ENCODE assay signal across 12 cellular contexts in genomic region chr15:56208641-56209155, GRCh38. TPM values are rescaled to one million over a fixed set of nuclear protein-coding genes. Genes with fewer than 3 reads are reported as not detected.
DNase-seq lines count a peak whose midpoint lies in the region; ATAC-seq and TF ChIP-seq lines count a peak whose summit lies in the region.
"Had no signal": no experiment of that assay in that cellular context is flagged by ENCODE, and none has a peak within 500 bp of the region (broad histone marks: within the 10 kb centered on the region; RNA-seq: fewer than 3 reads in every experiment).

No MANE protein-coding gene starts in this region.

- peaks cover 85% of the 10 kb centered on the region for H3K4me1 Mint-ChIP-seq in activated naive CD4-positive, alpha-beta T cell treated with anti-CD3 and anti-CD28 coated beads, Interleukin-2, amount 50 U/mL, for 24 hours
- peaks cover 52% of the 10 kb centered on the region for H3K4me1 Mint-ChIP-seq in activated naive CD4-positive, alpha-beta T cell treated with anti-CD3 and anti-CD28 coated beads, Interleukin-2, amount 10 ng/mL, durations not matched to agents 7 days and 5 days
- H3K4me1 Mint-ChIP-seq in T-cell = peaks cover 76 to 79% (median 77%) of the 10 kb centered on the region in 3 donors

- ATAC-seq in T-cell (replicated peaks in 1 of 4) (no peak), GM21528 (IDR thresholded peaks at IDR 0.05; ENCODE audit: low FRiP score, unreplicated experiment) (no peak), GM19324 (IDR thresholded peaks at IDR 0.05; ENCODE audit: low FRiP score, unreplicated experiment) (no peak)

- H3K36me3 ChIP-seq in fibroblast of lung (ENCODE audit: control insufficient read depth, insufficient read depth, low read length) = no peaks in the 10 kb centered on the region
- no peaks in the 10 kb centered on the region for H3K36me3 ChIP-seq in tibial artery

- peaks cover 12% of the 10 kb centered on the region for H3K9me3 Mint-ChIP-seq in activated naive CD4-positive, alpha-beta T cell treated with anti-CD3 and anti-CD28 coated beads, Interleukin-2, amount 50 U/mL, for 24 hours
- peaks cover 19% of the 10 kb centered on the region for H3K9me3 Mint-ChIP-seq in activated naive CD4-positive, alpha-beta T cell treated with anti-CD3 and anti-CD28 coated beads, Interleukin-2, amount 10 ng/mL, durations not matched to agents 7 days and 5 days
- H3K9me3 Mint-ChIP-seq in T-cell = peaks cover 15 to 33% (median 20%) of the 10 kb centered on the region in 3 donors

- H3K27me3 ChIP-seq in fibroblast of lung (ENCODE audit: control insufficient read depth, insufficient read depth, low read length) = no peaks in the 10 kb centered on the region
- no peaks in the 10 kb centered on the region for H3K27me3 ChIP-seq in tibial artery

- intact Hi-C loops in tibial artery (cut with DNase I; ENCODE audit: low total_unique reads) = no loop called here

- CTCF ChIA-PET in activated naive CD4-positive, alpha-beta T cell treated with anti-CD3 and anti-CD28 coated beads, Interleukin-2, amount 10 ng/mL, durations not matched to agents 7 days and 5 days (lab: Charles Lee) = no interaction called here
- CTCF ChIA-PET in T-cell (lab: Charles Lee) = no interaction called here

- peaks cover 25% of the 10 kb centered on the region for H3K36me3 Mint-ChIP-seq in activated naive CD4-positive, alpha-beta T cell treated with anti-CD3 and anti-CD28 coated beads, Interleukin-2, amount 50 U/mL, for 24 hours
- H3K36me3 Mint-ChIP-seq in activated naive CD4-positive, alpha-beta T cell treated with anti-CD3 and anti-CD28 coated beads, Interleukin-2, amount 10 ng/mL, durations not matched to agents 7 days and 5 days = peaks cover 32% of the 10 kb centered on the region
- peaks cover 35% of the 10 kb centered on the region for H3K36me3 Mint-ChIP-seq in T-cell

- H4K20me1 ChIP-seq in fibroblast of lung (ENCODE audit: control insufficient read depth, extremely low read depth, insufficient read depth, low read length) = no peaks in the 10 kb centered on the region

- H3K9me3 ChIP-seq in fibroblast of lung (ENCODE audit: control insufficient read depth, insufficient read depth, low read depth, low read length) (no peaks in the 10 kb centered on the region), tibial artery (no peaks in the 10 kb centered on the region)

- no peak overlapping the region for H3K9ac ChIP-seq in fibroblast of lung (ENCODE audit: insufficient read depth, low read length)

- no peaks in the 10 kb centered on the region for H3K27me3 Mint-ChIP-seq in activated naive CD4-positive, alpha-beta T cell treated with anti-CD3 and anti-CD28 coated beads, Interleukin-2, amount 50 U/mL, for 24 hours
- H3K27me3 Mint-ChIP-seq in activated naive CD4-positive, alpha-beta T cell treated with anti-CD3 and anti-CD28 coated beads, Interleukin-2, amount 10 ng/mL, durations not matched to agents 7 days and 5 days = no peaks in the 10 kb centered on the region
- no peaks in the 10 kb centered on the region for H3K27me3 Mint-ChIP-seq in T-cell

- H3K4me2 ChIP-seq in fibroblast of lung (ENCODE audit: extremely low read depth, insufficient read depth, low read length) = no peak overlapping the region

- peak overlapping the region; percentile 76 for H3K4me3 Mint-ChIP-seq in activated naive CD4-positive, alpha-beta T cell treated with anti-CD3 and anti-CD28 coated beads, Interleukin-2, amount 50 U/mL, for 24 hours
- no peak overlapping the region for H3K4me3 Mint-ChIP-seq in activated naive CD4-positive, alpha-beta T cell treated with anti-CD3 and anti-CD28 coated beads, Interleukin-2, amount 10 ng/mL, durations not matched to agents 7 days and 5 days
- peak overlapping the region; percentile 31 to 68 (median 56) for H3K4me3 Mint-ChIP-seq in T-cell

- H3K4me3 ChIP-seq in fibroblast of lung (replicated peaks in 1 of 4; ENCODE audit: control extremely low read depth in 1 of 4, insufficient read depth in 1 of 4, low read depth in 3 of 4, low read length in 4 of 4) (no peak overlapping the region), tibial artery (no peak overlapping the region)
- H3K4me3 ChIP-seq: coronary artery had no signal

- POLR2A ChIA-PET in T-cell (lab: Charles Lee) = interaction anchor here in 1 of 2 donors (0.6 kb wide), 1 partner anchor 15 kb away, joined by 4 read pairs; no protein-coding TSS in a partner anchor

- DNase-seq in activated naive CD4-positive, alpha-beta T cell treated with anti-CD3 and anti-CD28 coated beads, Interleukin-2, amount 10 ng/mL, durations not matched to agents 7 days and 5 days = no peak
- DNase-seq in T-cell = no peak
- DNase-seq in fibroblast of lung (ENCODE audit: low read depth in 2 of 2) = peak; percentile 49 to 57
- peak; percentile 9 for DNase-seq in stromal cell of bone marrow (ENCODE audit: low read depth)
- no peak for DNase-seq in tibial artery
- DNase-seq: H7; NCI-H2171 treated with DMSO at 0.1 percent for 48 hours; stimulated activated CD4-positive, alpha-beta T cell treated with anti-CD3 and anti-CD28 coated beads, Interleukin-2, amount 100 ng/mL, for 24 hours had no signal

- peaks cover 53% of the 10 kb centered on the region for H3K79me2 ChIP-seq in fibroblast of lung (ENCODE audit: control insufficient read depth, insufficient read depth, low read length)

- H3K4me1 ChIP-seq in fibroblast of lung (ENCODE audit: control insufficient read depth, extremely low read depth, insufficient read depth, low read length) (no peaks in the 10 kb centered on the region), tibial artery (peaks cover 0 to 38% (median 7%) of the 10 kb centered on the region in 4 donors)

- H3K27ac ChIP-seq in fibroblast of lung (ENCODE audit: insufficient read depth, low read length) (no peak overlapping the region), tibial artery (no peak overlapping the region)
- H3K27ac ChIP-seq: coronary artery had no signal

- no peak overlapping the region for H2AFZ ChIP-seq in fibroblast of lung (ENCODE audit: low read length)

- H3K27ac Mint-ChIP-seq in activated naive CD4-positive, alpha-beta T cell treated with anti-CD3 and anti-CD28 coated beads, Interleukin-2, amount 50 U/mL, for 24 hours = peak overlapping the region; percentile 90
- H3K27ac Mint-ChIP-seq in activated naive CD4-positive, alpha-beta T cell treated with anti-CD3 and anti-CD28 coated beads, Interleukin-2, amount 10 ng/mL, durations not matched to agents 7 days and 5 days = no peak overlapping the region
- peak overlapping the region; percentile 92 to 95 for H3K27ac Mint-ChIP-seq in T-cell

- TF ChIP-seq CTCF in fibroblast of lung (conservative IDR thresholded peaks at IDR 0.05 in 1 of 2, IDR thresholded peaks at IDR 0.05 in 1 of 2; ENCODE audit: low read depth in 1 of 2, low read length in 2 of 2) = no peak
- TF ChIP-seq CTCF in tibial artery (IDR thresholded peaks at IDR 0.05) = no peak

RNA-seq across cellular contexts. Expression of gene RFX7, which starts 35.0 kb away (rescaled TPM):
- 10 to 100 TPM; 23.3 to 30.4 (median 27.9) TPM for total RNA-seq in T-cell
- 5.6 and 6.9 TPM in 2 replicates for total RNA-seq in fibroblast of lung
- 5.4 and 5.7 TPM in 2 replicates for polyA plus RNA-seq in fibroblast of lung
- polyA plus RNA-seq in fibroblast of lung (2012) = 5.4 and 8.1 TPM in 2 replicates
- polyA minus RNA-seq in fibroblast of lung (ENCODE audit: low replicate concordance) = 11.6 and 20.7 TPM in 2 replicates

Comparison
In these comparisons a context has a peak if more than half of its experiments do, and no peak if none do; other contexts are left out.
1. DNase-seq: peak in fibroblast of lung (2 of 2) and stromal cell of bone marrow (single experiment); none in activated naive CD4-positive, alpha-beta T cell treated with anti-CD3 and anti-CD28 coated beads, Interleukin-2, amount 10 ng/mL, durations not matched to agents 7 days and 5 days (single experiment), T-cell (0 of 34) and tibial artery (0 of 2).